ENCODE assay signal across 21 cellular contexts in the genomic region with DNA sequence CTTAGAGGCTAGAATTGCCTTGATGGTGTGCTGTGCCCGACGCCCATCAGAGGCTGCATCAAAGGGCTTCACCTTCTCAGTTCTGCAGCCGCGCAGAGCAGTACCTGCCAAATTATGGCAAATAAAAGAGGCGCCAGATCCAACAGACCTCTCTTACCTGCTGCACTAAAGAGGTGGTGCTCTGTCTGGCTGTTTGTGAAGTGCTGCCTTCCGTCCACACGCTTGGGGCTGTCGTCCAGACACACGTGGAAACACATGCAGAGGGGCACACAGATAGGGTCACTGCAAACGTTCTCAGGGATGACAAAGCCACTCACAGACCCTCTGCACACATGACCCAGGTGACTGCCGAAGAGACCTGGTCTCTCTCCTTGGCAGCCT.
"Had no signal": no experiment of that assay in that cellular context is flagged by ENCODE, and none has a peak within 500 bp of the region (broad histone marks: within the 10 kb centered on the region; RNA-seq: fewer than 3 reads in every experiment).

No MANE protein-coding gene starts in this region.

- H3K9me3 ChIP-seq: left lung, prostate gland, right atrium auricular region, upper lobe of left lung had no signal

- H3K4me1 ChIP-seq: left lung, prostate gland, right atrium auricular region had no signal

- H3K4me1 Mint-ChIP-seq: activated B cell treated with CpG ODN at 0.5 μM for 24 hours had no signal

- H3K4me3 Mint-ChIP-seq: activated B cell treated with CpG ODN at 0.5 μM for 24 hours; activated CD4-positive, alpha-beta memory T cell treated with anti-CD3 and anti-CD28 coated beads, Interleukin-2, amount 10 ng/mL, durations not matched to agents 7 days and 5 days; activated naive CD8-positive, alpha-beta T cell treated with anti-CD3 and anti-CD28 coated beads, Interleukin-2, amount 50 U/mL, for 24 hours; naive thymus-derived CD4-positive, alpha-beta T cell had no signal

- DNase-seq: activated B cell treated with CpG ODN at 0.5 μM for 24 hours; activated CD4-positive, alpha-beta memory T cell treated with anti-CD3 and anti-CD28 coated beads, Interleukin-2, amount 10 ng/mL, durations not matched to agents 7 days and 5 days; activated CD4-positive, alpha-beta T cell treated with anti-CD3 and anti-CD28 coated beads for 48 hours; activated gamma-delta T cell; activated naive CD4-positive, alpha-beta T cell treated with anti-CD3 and anti-CD28 coated beads, Interleukin-2, amount 50 U/mL, for 16 hours; activated naive CD8-positive, alpha-beta T cell treated with anti-CD3 and anti-CD28 coated beads, Interleukin-2, amount 50 U/mL, for 24 hours; activated T-cell treated with anti-CD3 and anti-CD28 coated beads, Interleukin-2, amount 50 U/mL, for 72 hours; erythroblast; foreskin fibroblast; immature natural killer cell; kidney glomerular epithelial cell; left lung; naive thymus-derived CD4-positive, alpha-beta T cell; stimulated activated CD4-positive, alpha-beta T cell treated with anti-CD3 and anti-CD28 coated beads, Interleukin-4, amount 100 ng/mL, for 24 hours; stimulated activated naive CD4-positive, alpha-beta T cell treated with Interleukin-2 at 50 U/mL for 16 hours; T1000; upper lobe of left lung had no signal

- H3K36me3 Mint-ChIP-seq: naive thymus-derived CD4-positive, alpha-beta T cell had no signal

- H3K27ac Mint-ChIP-seq: activated B cell treated with CpG ODN at 0.5 μM for 24 hours; activated naive CD8-positive, alpha-beta T cell treated with anti-CD3 and anti-CD28 coated beads, Interleukin-2, amount 50 U/mL, for 24 hours; activated T-cell treated with anti-CD3 and anti-CD28 coated beads, Interleukin-2, amount 50 U/mL, for 72 hours; immature natural killer cell; naive thymus-derived CD4-positive, alpha-beta T cell had no signal

- H3K9me3 Mint-ChIP-seq: activated B cell treated with CpG ODN at 0.5 μM for 24 hours; activated CD4-positive, alpha-beta memory T cell treated with anti-CD3 and anti-CD28 coated beads, Interleukin-2, amount 10 ng/mL, durations not matched to agents 7 days and 5 days; activated naive CD8-positive, alpha-beta T cell treated with anti-CD3 and anti-CD28 coated beads, Interleukin-2, amount 50 U/mL, for 24 hours; activated T-cell treated with anti-CD3 and anti-CD28 coated beads, Interleukin-2, amount 50 U/mL, for 72 hours; immature natural killer cell; naive thymus-derived CD4-positive, alpha-beta T cell had no signal

- H3K27ac ChIP-seq: cardiac muscle cell, left lung, prostate gland, right atrium auricular region, upper lobe of left lung had no signal

- H3K27me3 Mint-ChIP-seq: activated CD4-positive, alpha-beta memory T cell treated with anti-CD3 and anti-CD28 coated beads, Interleukin-2, amount 10 ng/mL, durations not matched to agents 7 days and 5 days had no signal

- ATAC-seq: activated naive CD8-positive, alpha-beta T cell treated with anti-CD3 and anti-CD28 coated beads, Interleukin-2, amount 50 U/mL, for 24 hours; activated T-cell treated with anti-CD3 and anti-CD28 coated beads, Interleukin-2, amount 50 U/mL, for 72 hours; left lung; naive thymus-derived CD4-positive, alpha-beta T cell had no signal

- H3K4me3 ChIP-seq: cardiac muscle cell, left lung, lung, prostate gland, right atrium auricular region, upper lobe of left lung had no signal

- H3K36me3 ChIP-seq: cardiac muscle cell, left lung, prostate gland, right atrium auricular region, upper lobe of left lung had no signal
